In genomic region chr1:29341936-29342335, GRCh38 we compare ENCODE assay signal across 18 cellular contexts.
DNase-seq lines count a peak whose midpoint lies in the region; ATAC-seq, FAIRE-seq and TF ChIP-seq lines count a peak whose summit lies in the region.
"Had no signal": no experiment of that assay in that cellular context is flagged by ENCODE, and none has a peak within 500 bp of the region (broad histone marks: within the 10 kb centered on the region; RNA-seq: fewer than 3 reads in every experiment).

No MANE protein-coding gene starts in this region.

- H3K4me1 Mint-ChIP-seq in chondrocyte (ENCODE audit: low read depth): no peaks in the 10 kb centered on the region
- peaks cover 20% of the 10 kb centered on the region for H3K4me1 Mint-ChIP-seq in nephron progenitor cell
- no peaks in the 10 kb centered on the region for H3K4me1 Mint-ChIP-seq in naive thymus-derived CD4-positive, alpha-beta T cell
- H3K4me1 Mint-ChIP-seq: CD4-positive, CD25-positive, alpha-beta regulatory T cell had no signal

- no peak overlapping the region for H3K4me3 Mint-ChIP-seq in chondrocyte (ENCODE audit: unreplicated experiment)
- H3K4me3 Mint-ChIP-seq in nephron progenitor cell: no peak overlapping the region
- no peak overlapping the region for H3K4me3 Mint-ChIP-seq in naive thymus-derived CD4-positive, alpha-beta T cell
- H3K4me3 Mint-ChIP-seq: CD4-positive, CD25-positive, alpha-beta regulatory T cell; nephron had no signal

- no peak for ATAC-seq in GM18909 (IDR thresholded peaks at IDR 0.05; ENCODE audit: poor library complexity, unreplicated experiment)
- no peak for ATAC-seq in naive thymus-derived CD4-positive, alpha-beta T cell
- ATAC-seq: left ventricle myocardium superior had no signal

- no peaks in the 10 kb centered on the region for H3K27me3 ChIP-seq in naive thymus-derived CD4-positive, alpha-beta T cell (ENCODE audit: control insufficient read depth in 2 of 2, insufficient read depth in 2 of 2, low read length in 2 of 2)

- no peaks in the 10 kb centered on the region for H3K9me3 ChIP-seq in naive thymus-derived CD4-positive, alpha-beta T cell (ENCODE audit: control insufficient read depth in 2 of 3, low read length in 3 of 3)

- CTCF ChIA-PET in naive thymus-derived CD4-positive, alpha-beta T cell (lab: Charles Lee): no interaction called here

- no peak overlapping the region for H3K27ac ChIP-seq in naive thymus-derived CD4-positive, alpha-beta T cell (ENCODE audit: low read depth, low read length)

- TF ChIP-seq CTCF in D721Med (IDR thresholded peaks at IDR 0.05; ENCODE audit: insufficient read depth, missing control alignments) (peak; percentile 18), chondrocyte (IDR thresholded peaks at IDR 0.05) (peak; percentile 68), nephron progenitor cell (IDR thresholded peaks at IDR 0.05) (peak; percentile 17)

- H3K9me3 Mint-ChIP-seq in chondrocyte (ENCODE audit: low read depth) (no peaks in the 10 kb centered on the region), nephron progenitor cell (no peaks in the 10 kb centered on the region)
- peaks cover 0 to 6% (median 0%) of the 10 kb centered on the region in 11 donors for H3K9me3 Mint-ChIP-seq in naive thymus-derived CD4-positive, alpha-beta T cell
- H3K9me3 Mint-ChIP-seq: nephron had no signal

- peaks cover 59% of the 10 kb centered on the region for H3K27me3 Mint-ChIP-seq in chondrocyte (ENCODE audit: low read depth)
- peaks cover 38% of the 10 kb centered on the region for H3K27me3 Mint-ChIP-seq in nephron progenitor cell (ENCODE audit: low read depth, poor library complexity)
- H3K27me3 Mint-ChIP-seq in naive thymus-derived CD4-positive, alpha-beta T cell: peaks cover 18 to 59% (median 45%) of the 10 kb centered on the region in 5 donors

- intact Hi-C loops in naive thymus-derived CD4-positive, alpha-beta T cell (cut with micrococcal nuclease): no loop called here

- H3K27ac Mint-ChIP-seq in chondrocyte (ENCODE audit: unreplicated experiment) (no peak overlapping the region), nephron progenitor cell (no peak overlapping the region)
- no peak overlapping the region for H3K27ac Mint-ChIP-seq in naive thymus-derived CD4-positive, alpha-beta T cell
- H3K27ac Mint-ChIP-seq: nephron had no signal

- POLR2A ChIA-PET in naive thymus-derived CD4-positive, alpha-beta T cell (lab: Charles Lee): no interaction called here

- DNase-seq in D721Med (ENCODE audit: insufficient read length, low spot score) (no peak), NAMALWA (ENCODE audit: low spot score) (peak; percentile 32), chondrocyte (ENCODE audit: low spot score) (no peak), nephron progenitor cell (no peak), NCI-H345 (lab: John Stamatoyannopoulos, UW) (no peak), NCI-H2081 treated with DMSO at 0.1 percent for 48 hours (lab: John Stamatoyannopoulos, UW) (no peak)
- no peak for DNase-seq in naive thymus-derived CD4-positive, alpha-beta T cell
- DNase-seq: activated naive CD4-positive, alpha-beta T cell; CD4-positive, CD25-positive, alpha-beta regulatory T cell; Kasumi-1; left ventricle myocardium superior; NCI-H187 treated with DMSO at 0.1 percent for 48 hours; SHP77 treated with DMSO at 0.1 percent for 48 hours; stimulated activated naive CD4-positive, alpha-beta T cell had no signal

- no peak overlapping the region for H3K4me3 ChIP-seq in naive thymus-derived CD4-positive, alpha-beta T cell (ENCODE audit: low read length)

- no peaks in the 10 kb centered on the region for H3K4me1 ChIP-seq in naive thymus-derived CD4-positive, alpha-beta T cell (ENCODE audit: control insufficient read depth in 2 of 2, insufficient read depth in 2 of 2, low read length in 2 of 2)

- no peaks in the 10 kb centered on the region for H3K36me3 ChIP-seq in naive thymus-derived CD4-positive, alpha-beta T cell (ENCODE audit: control insufficient read depth in 2 of 3, insufficient read depth in 3 of 3, low read length in 3 of 3)

- no peak for FAIRE-seq in D721Med (lab: Jason Lieb, UNC)
- FAIRE-seq: endothelial cell of umbilical vein, TTC549 had no signal

- H3K36me3 Mint-ChIP-seq in chondrocyte (ENCODE audit: low read depth) (no peaks in the 10 kb centered on the region), nephron progenitor cell (ENCODE audit: low read depth) (no peaks in the 10 kb centered on the region)
- no peaks in the 10 kb centered on the region for H3K36me3 Mint-ChIP-seq in naive thymus-derived CD4-positive, alpha-beta T cell
- H3K36me3 Mint-ChIP-seq: CD4-positive, CD25-positive, alpha-beta regulatory T cell had no signal

Comparison
In these comparisons a context has a peak if more than half of its experiments do, and no peak if none do; other contexts are left out.
1. CTCF ChIP-seq: peak in every context shown above with its lines; median percentile 68 in chondrocyte; 18 in D721Med; 17 in nephron progenitor cell.